ENCODE assay signal across 23 cellular contexts in the genomic region with DNA sequence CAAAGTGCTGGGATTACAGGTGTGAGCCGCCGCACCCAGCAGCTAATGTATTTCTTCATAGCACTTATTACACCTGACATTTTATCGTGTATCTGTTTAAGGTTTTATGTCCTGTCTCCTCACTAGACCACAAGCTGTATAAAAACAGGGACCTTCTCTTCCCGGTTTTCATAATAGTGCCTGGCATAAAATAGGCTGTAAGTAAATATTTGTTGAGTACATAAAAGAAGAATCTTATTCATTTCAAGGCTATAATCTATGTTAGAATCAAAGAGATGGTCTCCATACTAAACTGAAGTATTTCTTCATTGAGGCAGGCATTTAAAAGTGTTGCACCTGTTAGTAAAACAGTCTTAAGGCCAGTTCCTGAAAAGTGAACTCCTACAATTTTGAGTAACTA.
"Had no signal": no experiment of that assay in that cellular context is flagged by ENCODE, and none has a peak within 500 bp of the region (broad histone marks: within the 10 kb centered on the region; RNA-seq: fewer than 3 reads in every experiment).

No MANE protein-coding gene starts in this region.

- H3K4me3 Mint-ChIP-seq: activated T-cell treated with anti-CD3 and anti-CD28 coated beads, Interleukin-2, amount 50 U/mL, for 24 hours; effector memory CD8-positive, alpha-beta T cell; mesothelial cell of epicardium; naive thymus-derived CD4-positive, alpha-beta T cell; neural crest cell had no signal

- H3K27ac Mint-ChIP-seq: activated T-cell treated with anti-CD3 and anti-CD28 coated beads, Interleukin-2, amount 50 U/mL, for 24 hours; mesothelial cell of epicardium; naive thymus-derived CD4-positive, alpha-beta T cell had no signal

- DNase-seq: activated CD4-positive, alpha-beta T cell treated with anti-CD3 and anti-CD28 coated beads for 48 hours; activated CD4-positive, alpha-beta T cell treated with anti-CD3 and anti-CD28 coated beads, Interleukin-2, amount 50 U/mL, for 48 hours; activated CD8-positive, alpha-beta memory T cell treated with anti-CD3 and anti-CD28 coated beads, Interleukin-2, amount 50 U/mL, for 4 hours; activated gamma-delta T cell treated with Interleukin-2 at 50 U/mL for 16 hours; activated naive CD4-positive, alpha-beta T cell treated with anti-CD3 and anti-CD28 coated beads, Interleukin-2, amount 50 U/mL, for 16 hours; activated T-cell treated with anti-CD3 and anti-CD28 coated beads, Interleukin-2, amount 50 U/mL, for 24 hours; amniotic stem cell; caudate nucleus; cortex of kidney; effector memory CD8-positive, alpha-beta T cell; erythroblast; gastrocnemius medialis; glutamatergic neuron; mammary epithelial cell; naive thymus-derived CD4-positive, alpha-beta T cell; right cardiac atrium; stimulated activated CD4-positive, alpha-beta T cell treated with anti-CD3 and anti-CD28 coated beads, Interleukin-15, amount 100 ng/mL, for 24 hours; stimulated activated CD4-positive, alpha-beta T cell treated with anti-CD3 and anti-CD28 coated beads, Interleukin-2, amount 100 ng/mL, for 24 hours; stimulated activated naive CD4-positive, alpha-beta T cell; tibial artery; upper lobe of right lung had no signal

- H3K4me1 Mint-ChIP-seq: mesothelial cell of epicardium; naive thymus-derived CD4-positive, alpha-beta T cell had no signal

- H3K9me3 Mint-ChIP-seq: activated T-cell treated with anti-CD3 and anti-CD28 coated beads, Interleukin-2, amount 50 U/mL, for 24 hours; effector memory CD8-positive, alpha-beta T cell; mesothelial cell of epicardium; neural crest cell had no signal

- H3K27me3 Mint-ChIP-seq: activated T-cell treated with anti-CD3 and anti-CD28 coated beads, Interleukin-2, amount 50 U/mL, for 24 hours had no signal

- ATAC-seq: effector memory CD8-positive, alpha-beta T cell; gastrocnemius medialis; naive thymus-derived CD4-positive, alpha-beta T cell; right cardiac atrium; upper lobe of right lung had no signal
